In genomic region chr1:111499026-111499790, GRCh38 we compare ENCODE assay signal across 22 cellular contexts. TPM values are rescaled to one million over a fixed set of nuclear protein-coding genes. Genes with fewer than 3 reads are reported as not detected.
DNase-seq lines count a peak whose midpoint lies in the region; ATAC-seq and TF ChIP-seq lines count a peak whose summit lies in the region.
"Had no signal": no experiment of that assay in that cellular context is flagged by ENCODE, and none has a peak within 500 bp of the region (broad histone marks: within the 10 kb centered on the region; RNA-seq: fewer than 3 reads in every experiment).

No MANE protein-coding gene starts in this region.

- ATAC-seq in HG02973 (IDR thresholded peaks at IDR 0.05; ENCODE audit: unreplicated experiment) (no peak), GM19455 (IDR thresholded peaks at IDR 0.05; ENCODE audit: unreplicated experiment) (no peak)
- no peak for ATAC-seq in activated CD8-positive, alpha-beta memory T cell treated with anti-CD3 and anti-CD28 coated beads, Interleukin-2, amount 10 ng/mL, durations not matched to agents 7 days and 5 days
- ATAC-seq: PC-3 had no signal

- DNase-seq in RPMI7951 (ENCODE audit: low read depth): peak; percentile 28
- peak; percentile 37 for DNase-seq in fibroblast of pulmonary artery (ENCODE audit: low read depth)
- DNase-seq in renal cortical epithelial cell (ENCODE audit: low read depth): peak; percentile 7
- DNase-seq in activated CD8-positive, alpha-beta memory T cell treated with anti-CD3 and anti-CD28 coated beads, Interleukin-2, amount 10 ng/mL, durations not matched to agents 7 days and 5 days: no peak
- DNase-seq: BE2C; CD4-positive, CD25-positive, alpha-beta regulatory T cell; DMS153; GF-D8; H9; Karpas-422; MG63; NCI-H1092; NCI-H1694 treated with DMSO at 0.1 percent for 48 hours; NCI-H2227 treated with DMSO at 0.1 percent for 48 hours; NCI-H524; PC-3; SIG-M5 had no signal

- H3K4me1 Mint-ChIP-seq in dendritic cell treated with granulocyte-macrophage colony-stimulating factor and Interleukin-4, amounts not matched to agents 40 ng/mL and 50 ng/mL, for 4 days (ENCODE audit: low read depth): peaks cover 77% of the 10 kb centered on the region
- peaks cover 42% of the 10 kb centered on the region for H3K4me1 Mint-ChIP-seq in activated CD8-positive, alpha-beta memory T cell treated with anti-CD3 and anti-CD28 coated beads, Interleukin-2, amount 10 ng/mL, durations not matched to agents 7 days and 5 days
- H3K4me1 Mint-ChIP-seq: H9 had no signal

- peaks cover 47% of the 10 kb centered on the region for H3K36me3 Mint-ChIP-seq in dendritic cell treated with granulocyte-macrophage colony-stimulating factor and Interleukin-4, amounts not matched to agents 40 ng/mL and 50 ng/mL, for 4 days (ENCODE audit: low read depth)
- H3K36me3 Mint-ChIP-seq in activated CD8-positive, alpha-beta memory T cell treated with anti-CD3 and anti-CD28 coated beads, Interleukin-2, amount 10 ng/mL, durations not matched to agents 7 days and 5 days: peaks cover 32% of the 10 kb centered on the region
- H3K36me3 Mint-ChIP-seq: CD4-positive, CD25-positive, alpha-beta regulatory T cell; IgD-negative memory B cell had no signal

- peak overlapping the region; percentile 61 for H3K27ac Mint-ChIP-seq in dendritic cell treated with granulocyte-macrophage colony-stimulating factor and Interleukin-4, amounts not matched to agents 40 ng/mL and 50 ng/mL, for 4 days
- no peak overlapping the region for H3K27ac Mint-ChIP-seq in activated CD8-positive, alpha-beta memory T cell treated with anti-CD3 and anti-CD28 coated beads, Interleukin-2, amount 10 ng/mL, durations not matched to agents 7 days and 5 days
- H3K27ac Mint-ChIP-seq: H9 had no signal

- H3K4me3 Mint-ChIP-seq in dendritic cell treated with granulocyte-macrophage colony-stimulating factor and Interleukin-4, amounts not matched to agents 40 ng/mL and 50 ng/mL, for 4 days: peak overlapping the region; percentile 55
- H3K4me3 Mint-ChIP-seq in activated CD8-positive, alpha-beta memory T cell treated with anti-CD3 and anti-CD28 coated beads, Interleukin-2, amount 10 ng/mL, durations not matched to agents 7 days and 5 days: no peak overlapping the region
- H3K4me3 Mint-ChIP-seq: CD4-positive, CD25-positive, alpha-beta regulatory T cell; H9; IgD-negative memory B cell had no signal

- no peak for TF ChIP-seq CTCF in fibroblast of pulmonary artery (IDR thresholded peaks at IDR 0.05; ENCODE audit: low read length, missing control alignments)

- no peak overlapping the region for H3K4me3 ChIP-seq in fibroblast of pulmonary artery (replicated peaks; ENCODE audit: low read depth, low read length)
- H3K4me3 ChIP-seq: MG63 had no signal

- CTCF ChIA-PET in activated CD8-positive, alpha-beta memory T cell treated with anti-CD3 and anti-CD28 coated beads, Interleukin-2, amount 10 ng/mL, durations not matched to agents 7 days and 5 days (lab: Charles Lee): interaction anchor here (0.9 to 4.5 kb wide), 6 partner anchors 9 to 270 kb away, joined by 3 to 27 read pairs (median 4); no protein-coding TSS in a partner anchor

- H3K9me3 Mint-ChIP-seq in dendritic cell treated with granulocyte-macrophage colony-stimulating factor and Interleukin-4, amounts not matched to agents 40 ng/mL and 50 ng/mL, for 4 days: peaks cover 22% of the 10 kb centered on the region
- peaks cover 15% of the 10 kb centered on the region for H3K9me3 Mint-ChIP-seq in activated CD8-positive, alpha-beta memory T cell treated with anti-CD3 and anti-CD28 coated beads, Interleukin-2, amount 10 ng/mL, durations not matched to agents 7 days and 5 days (ENCODE audit: low read depth)

- no peaks in the 10 kb centered on the region for H3K27me3 Mint-ChIP-seq in dendritic cell treated with granulocyte-macrophage colony-stimulating factor and Interleukin-4, amounts not matched to agents 40 ng/mL and 50 ng/mL, for 4 days
- no peaks in the 10 kb centered on the region for H3K27me3 Mint-ChIP-seq in activated CD8-positive, alpha-beta memory T cell treated with anti-CD3 and anti-CD28 coated beads, Interleukin-2, amount 10 ng/mL, durations not matched to agents 7 days and 5 days
- H3K27me3 Mint-ChIP-seq: IgD-negative memory B cell had no signal

- intact Hi-C loops in dendritic cell treated with granulocyte-macrophage colony-stimulating factor and Interleukin-4, amounts not matched to agents 40 ng/mL and 50 ng/mL, for 4 days (cut with micrococcal nuclease): no loop called here

RNA-seq across cellular contexts. Expression of gene ADORA3, which starts 4.2 kb away (rescaled TPM):
- total RNA-seq in RPMI7951 (2014; rRNA removed; shearing (Covaris generic)): not detected in 2 replicates
- not detected in 2 replicates for total RNA-seq in renal cortical epithelial cell
- total RNA-seq in activated CD8-positive, alpha-beta memory T cell treated with anti-CD3 and anti-CD28 coated beads, Interleukin-2, amount 10 ng/mL, durations not matched to agents 7 days and 5 days: not detected
- total RNA-seq: CD4-positive, CD25-positive, alpha-beta regulatory T cell; Daoy; H9; PC-3 had no signal

RNA-seq across cellular contexts. Expression of gene TMIGD3, which starts 4.2 kb away (rescaled TPM):
- total RNA-seq in RPMI7951 (2014; rRNA removed; shearing (Covaris generic)): not detected in 2 replicates
- not detected in 2 replicates for total RNA-seq in renal cortical epithelial cell
- under 1 TPM in 1 of 2 experiments, not detected in 1; 0.23 TPM for total RNA-seq in activated CD8-positive, alpha-beta memory T cell treated with anti-CD3 and anti-CD28 coated beads, Interleukin-2, amount 10 ng/mL, durations not matched to agents 7 days and 5 days
- total RNA-seq: CD4-positive, CD25-positive, alpha-beta regulatory T cell; Daoy; H9; PC-3 had no signal

RNA-seq across cellular contexts. Expression of gene C1orf162, which starts 25.4 kb away (rescaled TPM):
- total RNA-seq in RPMI7951 (2014; rRNA removed; shearing (Covaris generic)): 0.24 TPM in 1 of 2 replicates, not detected in the other
- total RNA-seq in renal cortical epithelial cell: 0.20 TPM in 1 of 2 replicates, not detected in the other
- total RNA-seq in activated CD8-positive, alpha-beta memory T cell treated with anti-CD3 and anti-CD28 coated beads, Interleukin-2, amount 10 ng/mL, durations not matched to agents 7 days and 5 days: 1 to 10 TPM in 1 of 2 experiments, under 1 TPM in 1; 0.87 to 4.6 TPM
- total RNA-seq: H9 had no signal

RNA-seq across cellular contexts. Expression of gene ATP5PB, which starts 49.9 kb away (rescaled TPM):
- 707 and 736 TPM in 2 replicates for total RNA-seq in RPMI7951 (2014; rRNA removed; shearing (Covaris generic))
- total RNA-seq in renal cortical epithelial cell: 356 and 426 TPM in 2 replicates
- 100 to 1,000 TPM; 215 to 266 TPM for total RNA-seq in activated CD8-positive, alpha-beta memory T cell treated with anti-CD3 and anti-CD28 coated beads, Interleukin-2, amount 10 ng/mL, durations not matched to agents 7 days and 5 days

RNA-seq across cellular contexts. Expression of gene WDR77, which starts 50.2 kb away (rescaled TPM):
- 53.6 and 62.8 TPM in 2 replicates for total RNA-seq in RPMI7951 (2014; rRNA removed; shearing (Covaris generic))
- total RNA-seq in renal cortical epithelial cell: 86.7 and 98.5 TPM in 2 replicates
- total RNA-seq in activated CD8-positive, alpha-beta memory T cell treated with anti-CD3 and anti-CD28 coated beads, Interleukin-2, amount 10 ng/mL, durations not matched to agents 7 days and 5 days: 10 to 100 TPM; 29.6 to 37.5 TPM
